8 cellular contexts compared by ENCODE assay signal in genomic region chr1:150272379-150272840, GRCh38. TPM values are rescaled to one million over a fixed set of nuclear protein-coding genes. Genes with fewer than 3 reads are reported as not detected.
A peak's percentile ranks its signal among the peaks of the same experiment; 100 is the strongest.
DNase-seq lines count a peak whose midpoint lies in the region; ATAC-seq lines count a peak whose summit lies in the region.

C1orf54 (plus strand) TSS chr1:150272790; CDS start chr1:150272818, 28 bp downstream.

- DNase-seq in AG08396 (ENCODE audit: low spot score) (peak; percentile 77), NCI-H2171 (lab: John Stamatoyannopoulos, UW) (peak; percentile 2), NCI-H2081 treated with DMSO at 0.1 percent for 48 hours (lab: John Stamatoyannopoulos, UW) (no peak), left lobe of liver (ENCODE audit: low spot score) (no peak)
- no peak for DNase-seq in stimulated activated naive B cell treated with anti-CD40 and anti-IgM and Interleukin-4, amounts not matched to agents 10 μg/mL and 1 μg/mL and 100 μg/mL, for 72 hours

- peaks cover 16 to 26% of the 10 kb centered on the region in 2 donors for H3K36me3 Mint-ChIP-seq in stimulated activated naive B cell treated with anti-CD40 and anti-IgM and Interleukin-4, amounts not matched to agents 10 μg/mL and 1 μg/mL and 100 μg/mL, for 72 hours

- no peaks in the 10 kb centered on the region for H3K9me3 ChIP-seq in muscle layer of colon (ENCODE audit: low read length)

- H3K4me1 ChIP-seq in muscle layer of colon (ENCODE audit: insufficient read depth, low read length) = peaks cover 35% of the 10 kb centered on the region

- no peak within 1 kb of the TSS for H3K27ac Mint-ChIP-seq in stimulated activated naive B cell treated with anti-CD40 and anti-IgM and Interleukin-4, amounts not matched to agents 10 μg/mL and 1 μg/mL and 100 μg/mL, for 72 hours

- H3K36me3 ChIP-seq in muscle layer of colon (ENCODE audit: insufficient read depth, low read length) = peaks cover 5% of the 10 kb centered on the region

- ATAC-seq in HG03521 (IDR thresholded peaks at IDR 0.05; ENCODE audit: unreplicated experiment) (no peak), left lobe of liver (no peak)
- ATAC-seq in stimulated activated naive B cell treated with anti-CD40 and anti-IgM and Interleukin-4, amounts not matched to agents 10 μg/mL and 1 μg/mL and 100 μg/mL, for 72 hours (replicated peaks) = no peak

- H3K27ac ChIP-seq in muscle layer of colon (ENCODE audit: low read depth, low read length) = peak within 1 kb of the TSS; percentile 85

- in situ Hi-C loops in endometrial microvascular endothelial cells (cut with HindIII; ENCODE audit: inconsistent ontology term, low pct_unique_long_range_greater_than_20kb, low sequenced_read_pairs) = no loop called here

- peak within 1 kb of the TSS; percentile 8 for H3K9ac ChIP-seq in muscle layer of colon (ENCODE audit: low read length)

- H3K9me3 Mint-ChIP-seq in stimulated activated naive B cell treated with anti-CD40 and anti-IgM and Interleukin-4, amounts not matched to agents 10 μg/mL and 1 μg/mL and 100 μg/mL, for 72 hours = no peaks in the 10 kb centered on the region

- H3K4me3 ChIP-seq in muscle layer of colon (ENCODE audit: low read depth in 1 of 2, low read length in 2 of 2) = peak within 1 kb of the TSS; percentile 17 to 44

- H3K27me3 ChIP-seq in muscle layer of colon (ENCODE audit: control insufficient read depth in 1 of 2, insufficient read depth in 2 of 2, low read length in 2 of 2) = no peaks in the 10 kb centered on the region

- peaks cover 12 to 29% of the 10 kb centered on the region in 2 donors for H3K4me1 Mint-ChIP-seq in stimulated activated naive B cell treated with anti-CD40 and anti-IgM and Interleukin-4, amounts not matched to agents 10 μg/mL and 1 μg/mL and 100 μg/mL, for 72 hours

- H3K4me3 Mint-ChIP-seq in stimulated activated naive B cell treated with anti-CD40 and anti-IgM and Interleukin-4, amounts not matched to agents 10 μg/mL and 1 μg/mL and 100 μg/mL, for 72 hours = no peak within 1 kb of the TSS

- H3K27me3 Mint-ChIP-seq in stimulated activated naive B cell treated with anti-CD40 and anti-IgM and Interleukin-4, amounts not matched to agents 10 μg/mL and 1 μg/mL and 100 μg/mL, for 72 hours = peaks cover 4 to 16% of the 10 kb centered on the region in 2 donors

RNA-seq across cellular contexts. Expression of gene C1orf54, which starts in this region (rescaled TPM):
- total RNA-seq in endometrial microvascular endothelial cells (ENCODE audit: inconsistent ontology term) = 20.0 TPM
- 3.0 TPM for total RNA-seq in left lobe of liver

Comparison
In these comparisons a context has a peak if more than half of its experiments do, and no peak if none do; other contexts are left out.
1. DNase-seq: peak in AG08396 (single experiment) and NCI-H2171 (single experiment); none in stimulated activated naive B cell treated with anti-CD40 and anti-IgM and Interleukin-4, amounts not matched to agents 10 μg/mL and 1 μg/mL and 100 μg/mL, for 72 hours (single experiment), NCI-H2081 treated with DMSO at 0.1 percent for 48 hours (single experiment) and left lobe of liver (single experiment).